Comparison of ENCODE assay signal across 23 cellular contexts in the genomic region with DNA sequence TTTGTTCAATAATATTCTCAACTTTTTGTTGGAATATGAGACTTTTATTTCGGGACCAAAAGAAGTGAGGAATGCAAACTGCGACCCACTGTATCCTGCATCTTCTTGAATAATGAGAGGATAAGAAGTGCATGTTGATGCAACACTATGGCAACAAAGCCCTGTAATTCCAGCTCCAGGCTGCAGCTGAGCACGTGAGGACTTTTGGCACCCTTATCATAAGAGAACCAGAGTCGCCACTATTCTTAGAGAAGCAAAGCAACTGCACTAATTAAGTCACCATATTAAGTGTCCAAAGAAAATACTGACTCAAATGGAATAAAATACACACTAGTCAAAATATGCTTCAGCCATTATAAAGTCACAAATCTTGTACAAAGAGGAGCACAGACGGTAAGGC.
DNase-seq lines count a peak whose midpoint lies in the region; ATAC-seq, FAIRE-seq and TF ChIP-seq lines count a peak whose summit lies in the region.
"Had no signal": no experiment of that assay in that cellular context is flagged by ENCODE, and none has a peak within 500 bp of the region (broad histone marks: within the 10 kb centered on the region; RNA-seq: fewer than 3 reads in every experiment).

No MANE protein-coding gene starts in this region.

- TF ChIP-seq EP300 in K562 (IDR thresholded peaks at IDR 0.05; ENCODE audit: low read length) = peak; percentile 44; the same call in 1 of the 2 replicates

- TF ChIP-seq CTCF in K562 (IDR thresholded peaks at IDR 0.05 in 2 of 3, conservative IDR thresholded peaks at IDR 0.05 in 1 of 3; ENCODE audit: insufficient read depth in 2 of 3, low read depth in 1 of 3, low read length in 3 of 3) = no peak
- no peak for TF ChIP-seq CTCF in fibroblast of mammary gland (conservative IDR thresholded peaks at IDR 0.05; ENCODE audit: control insufficient read depth, insufficient read depth, low read depth, low read length)

- POLR2A ChIA-PET in K562 (lab: Yijun Ruan, JAX) = interaction anchor here (1.0 kb wide), 1 partner anchor 66 kb away, joined by 3 read pairs; no protein-coding TSS in a partner anchor

- intact Hi-C loops in K562 (cut with micrococcal nuclease) = loop anchor here (10.0 kb wide), 1 partner anchor 56 kb away; no protein-coding TSS in a partner anchor

- TF ChIP-seq RAD21 in K562 (CRISPR knock-in tag; conservative IDR thresholded peaks at IDR 0.05 in 1 of 2, IDR thresholded peaks at IDR 0.05 in 1 of 2) = no peak

- ATAC-seq in K562 (peak; percentile 72), HG02610 (IDR thresholded peaks at IDR 0.05; ENCODE audit: unreplicated experiment) (no peak), GM21381 (IDR thresholded peaks at IDR 0.05; ENCODE audit: unreplicated experiment) (no peak)
- ATAC-seq: activated naive CD4-positive, alpha-beta T cell treated with anti-CD3 and anti-CD28 coated beads, Interleukin-2, amount 50 U/mL, for 72 hours; left lobe of liver; PC-3 had no signal

- no peaks in the 10 kb centered on the region for H4K20me1 ChIP-seq in K562 (replicated peaks; ENCODE audit: control insufficient read depth, insufficient read depth, low read length)

- no peak for DNase-seq in K562 (ENCODE audit: extremely low read depth in 1 of 4, low spot score in 3 of 4)
- peak; percentile 9 for DNase-seq in fibroblast of mammary gland (ENCODE audit: low read depth)
- peak; percentile 43 for DNase-seq in left kidney (ENCODE audit: low read depth, low spot score)
- peak; percentile 27 for DNase-seq in stromal cell of bone marrow (ENCODE audit: low read depth)
- no peak for DNase-seq in hippocampal formation (lab: John Stamatoyannopoulos, UW)
- DNase-seq in NCI-H1105 treated with DMSO at 0.1 percent for 48 hours (lab: John Stamatoyannopoulos, UW) = no peak
- DNase-seq: COR-L47; cortex of kidney; HFFc6; NCI-H1436; NCI-H2171 treated with DMSO at 0.1 percent for 48 hours; NCI-H69; PC-3; SIG-M5; stimulated activated CD4-positive, alpha-beta T cell treated with anti-CD3 and anti-CD28 coated beads, Interleukin-12 subunit alpha, Interleukin-12 subunit beta, amount 100 ng/mL, for 4 hours; substantia nigra; T-helper 1 cell had no signal

- no peak overlapping the region for H3K9ac ChIP-seq in K562 (ENCODE audit: insufficient read depth in 1 of 2, low read depth in 2 of 2, low read length in 2 of 2)

- CTCF ChIA-PET in K562 (lab: Yijun Ruan, JAX; ENCODE audit: low intra/inter-chr PET ratio) = no interaction called here

- H2AFZ ChIP-seq in K562 (ENCODE audit: low read depth, low read length) = no peak overlapping the region

- 51% methylated on average over 5 of the region's 5 CpGs for WGBS in K562 (ENCODE audit: insufficient coverage, low coverage, missing lambda C conversion rate)

- no peak for FAIRE-seq in K562 (lab: Jason Lieb, UNC)
- FAIRE-seq: urothelium cell line had no signal

- no peaks in the 10 kb centered on the region for H3K9me1 ChIP-seq in K562 (ENCODE audit: control insufficient read depth, insufficient read depth, low read length)

- no peak overlapping the region for H3K27ac ChIP-seq in K562 (ENCODE audit: extremely low read depth, low read depth, low read length)
- H3K27ac ChIP-seq: neutrophil had no signal

- no TSS peak for BruUV-seq in K562 (replicated peaks; lab: Mats Ljungman, UMichigan)

- H3K4me2 ChIP-seq in K562 (ENCODE audit: insufficient read depth, low read length) = no peak overlapping the region

- peaks cover 28% of the 10 kb centered on the region; the same call in 2 of the 3 replicates for H3K36me3 ChIP-seq in K562 (ENCODE audit: control insufficient read depth, insufficient read depth, low read length)
- H3K36me3 ChIP-seq: neutrophil had no signal

- no peaks in the 10 kb centered on the region for H3K79me2 ChIP-seq in K562 (ENCODE audit: control insufficient read depth, insufficient read depth, low read length)

- H3K4me1 ChIP-seq in K562 (replicated peaks in 1 of 2; ENCODE audit: control insufficient read depth in 2 of 2, insufficient read depth in 2 of 2, low read length in 2 of 2) = no peaks in the 10 kb centered on the region

- H3K9me3 ChIP-seq in K562 (replicated peaks; ENCODE audit: control insufficient read depth, insufficient read depth, low read depth, low read length) = no peaks in the 10 kb centered on the region
- H3K9me3 ChIP-seq: neutrophil had no signal

- no peak for TF ChIP-seq POLR2A in K562 (conservative IDR thresholded peaks at IDR 0.05)

- in situ Hi-C loops in K562 (cut with MboI) = no loop called here

- H3K4me3 ChIP-seq in K562 (no peak overlapping the region), fibroblast of mammary gland (ENCODE audit: control insufficient read depth, low read depth, low read length) (no peak overlapping the region)

- no peaks in the 10 kb centered on the region; a peak in 1 of 5 replicates for H3K27me3 ChIP-seq in K562 (ENCODE audit: control insufficient read depth in 2 of 2, insufficient read depth in 2 of 2, low read length in 2 of 2)
- H3K27me3 ChIP-seq: neutrophil had no signal

TF ChIP-seq in K562, 482 proteins besides CTCF, POLR2A, EP300 and RAD21 (continues in another document):
- peak; percentile 83 for TF ChIP-seq L3MBTL2 (IDR thresholded peaks at IDR 0.05)
- TF ChIP-seq FOXJ2 (tag; IDR thresholded peaks at IDR 0.05) = peak; percentile 93
- peak; percentile 59 for TF ChIP-seq MGA (IDR thresholded peaks at IDR 0.05)

Comparison
In these comparisons a context has a peak if more than half of its experiments do, and no peak if none do; other contexts are left out.
1. DNase-seq: peak in fibroblast of mammary gland (single experiment), left kidney (single experiment) and stromal cell of bone marrow (single experiment); none in K562 (0 of 4), hippocampal formation (0 of 2) and NCI-H1105 treated with DMSO at 0.1 percent for 48 hours (single experiment).